8 cellular contexts compared by ENCODE assay signal in the genomic region with DNA sequence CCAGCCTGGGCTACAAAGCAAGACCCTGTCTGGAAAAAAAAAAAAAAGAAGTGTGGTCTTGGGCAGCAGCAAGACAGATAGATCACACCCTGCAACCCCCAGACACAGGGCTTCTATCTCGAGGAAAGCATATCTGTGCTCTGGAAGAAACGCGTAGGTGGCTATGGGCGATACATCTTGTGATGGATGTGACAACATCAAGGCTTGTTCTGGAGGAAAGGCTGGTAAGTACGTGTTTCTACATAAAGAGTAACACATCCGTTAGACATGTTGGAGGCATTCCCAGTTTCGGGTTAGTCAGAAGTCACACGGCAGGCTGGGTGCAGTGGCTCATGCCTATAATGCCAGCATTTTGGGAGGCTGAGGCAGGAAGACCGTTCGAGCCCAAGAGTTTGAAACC. TPM values are rescaled to one million over a fixed set of nuclear protein-coding genes. Genes with fewer than 3 reads are reported as not detected.
DNase-seq lines count a peak whose midpoint lies in the region; ATAC-seq, FAIRE-seq and TF ChIP-seq lines count a peak whose summit lies in the region.

No MANE protein-coding gene starts in this region.

- dilution Hi-C loops in keratinocyte (cut with MboI; ENCODE audit: extremely low pct_ligation_motif_present, low sequenced_read_pairs) = no loop called here

- H3K9me1 ChIP-seq in keratinocyte (ENCODE audit: control insufficient read depth, extremely low read depth, insufficient read depth, low read length) = no peaks in the 10 kb centered on the region

- H3K4me3 Mint-ChIP-seq in glutamatergic neuron (ENCODE audit: unreplicated experiment) = no peak overlapping the region

- H3K4me3 ChIP-seq in keratinocyte (ENCODE audit: control insufficient read depth in 2 of 3, extremely low read depth in 1 of 3, insufficient read depth in 2 of 3, low read depth in 1 of 3, low read length in 3 of 3) = no peak overlapping the region
- no peak overlapping the region for H3K4me3 ChIP-seq in upper lobe of left lung

- peak; percentile 96 for FAIRE-seq in keratinocyte (lab: Jason Lieb, UNC)

- TF ChIP-seq POLR2A in upper lobe of left lung (IDR thresholded peaks at IDR 0.05) = peak in 1 of 4 donors; percentile 69

- H4K20me1 ChIP-seq in keratinocyte (ENCODE audit: control insufficient read depth, extremely low read depth, insufficient read depth, low read length) = no peaks in the 10 kb centered on the region

- H3K4me1 ChIP-seq in keratinocyte (ENCODE audit: control insufficient read depth, extremely low read depth, insufficient read depth, low read length) (peaks cover 15% of the 10 kb centered on the region), upper lobe of left lung (peaks cover 0 to 14% (median 11%) of the 10 kb centered on the region in 4 donors)

- H3K9ac ChIP-seq in keratinocyte (ENCODE audit: control insufficient read depth, extremely low read depth, insufficient read depth, low read length) = peak overlapping the region; percentile 70

- peaks cover 2% of the 10 kb centered on the region for H3K9me3 Mint-ChIP-seq in glutamatergic neuron (ENCODE audit: unreplicated experiment)

- H3K9me3 ChIP-seq in keratinocyte (ENCODE audit: control insufficient read depth, low read depth, low read length) (no peaks in the 10 kb centered on the region), upper lobe of left lung (no peaks in the 10 kb centered on the region)

- no peak overlapping the region for H2AFZ ChIP-seq in keratinocyte (ENCODE audit: control insufficient read depth, low read length)

- H3K4me1 Mint-ChIP-seq in glutamatergic neuron (ENCODE audit: low read depth, unreplicated experiment) = no peaks in the 10 kb centered on the region

- no peaks in the 10 kb centered on the region for H3K36me3 Mint-ChIP-seq in glutamatergic neuron (ENCODE audit: unreplicated experiment)

- peaks cover 2 to 6% of the 10 kb centered on the region in 2 experiments for H3K36me3 ChIP-seq in keratinocyte (ENCODE audit: control insufficient read depth in 2 of 2, extremely low read depth in 1 of 2, insufficient read depth in 2 of 2, low read length in 2 of 2)
- peaks cover 0 to 17% (median 13%) of the 10 kb centered on the region in 4 donors for H3K36me3 ChIP-seq in upper lobe of left lung

- H3K4me2 ChIP-seq in keratinocyte (ENCODE audit: control insufficient read depth, extremely low read depth, insufficient read depth, low read depth, low read length) = no peak overlapping the region

- H3K79me2 ChIP-seq in keratinocyte (ENCODE audit: control insufficient read depth, insufficient read depth, low read length) = no peaks in the 10 kb centered on the region

- ATAC-seq in upper lobe of left lung (ENCODE audit: low FRiP score in 2 of 2) (peak; percentile 78 to 84), HG03460 (IDR thresholded peaks at IDR 0.05; ENCODE audit: unreplicated experiment) (no peak), HG02973 (IDR thresholded peaks at IDR 0.05; ENCODE audit: unreplicated experiment) (no peak)

- H3K27ac ChIP-seq in keratinocyte (ENCODE audit: control insufficient read depth, insufficient read depth, low read length) (peak overlapping the region; percentile 90), upper lobe of left lung (peak overlapping the region in 3 of 4 donors; percentile 66 to 73 (median 68))

- TF ChIP-seq EP300 in Ishikawa (IDR thresholded peaks at IDR 0.05; ENCODE audit: borderline replicate concordance) (no peak), upper lobe of left lung (IDR thresholded peaks at IDR 0.05) (peak in 1 of 4 donors; percentile 98)

- DNase-seq in AG20443 (ENCODE audit: low spot score) (peak; percentile 84), amniotic epithelial cell (ENCODE audit: low read depth) (peak; percentile 99), keratinocyte (ENCODE audit: low read depth, low spot score) (peak; percentile 85), upper lobe of left lung (peak in 1 of 2 donors; percentile 90), glutamatergic neuron (no peak)

- no peak overlapping the region for H3K27ac Mint-ChIP-seq in glutamatergic neuron (ENCODE audit: unreplicated experiment)

- TF ChIP-seq RAD21 in Ishikawa (IDR thresholded peaks at IDR 0.05; ENCODE audit: low read depth) = no peak

- no peak for TF ChIP-seq CTCF in keratinocyte (optimal IDR thresholded peaks at IDR 0.05 in 1 of 3, IDR thresholded peaks at IDR 0.05 in 1 of 3, conservative IDR thresholded peaks at IDR 0.05 in 1 of 3; ENCODE audit: extremely low read depth in 1 of 3, insufficient read depth in 2 of 3, low read length in 3 of 3)
- no peak for TF ChIP-seq CTCF in upper lobe of left lung (IDR thresholded peaks at IDR 0.05)
- no peak for TF ChIP-seq CTCF in glutamatergic neuron (IDR thresholded peaks at IDR 0.05; ENCODE audit: partially characterized antibody, unreplicated experiment)

- 6 to 23% methylated on average over 9 to 10 of the region's 10 CpGs for WGBS in upper lobe of left lung, 2 donors

- H3K27me3 ChIP-seq in keratinocyte (ENCODE audit: control insufficient read depth, extremely low read depth, insufficient read depth, low read length) = no peaks in the 10 kb centered on the region
- no peaks in the 10 kb centered on the region for H3K27me3 ChIP-seq in upper lobe of left lung

- H3K27me3 Mint-ChIP-seq in glutamatergic neuron (ENCODE audit: unreplicated experiment) = peaks cover 6% of the 10 kb centered on the region

TF ChIP-seq in Ishikawa, 13 proteins besides CTCF, POLR2A, EP300 and RAD21:
- TF ChIP-seq, protein P1, sequence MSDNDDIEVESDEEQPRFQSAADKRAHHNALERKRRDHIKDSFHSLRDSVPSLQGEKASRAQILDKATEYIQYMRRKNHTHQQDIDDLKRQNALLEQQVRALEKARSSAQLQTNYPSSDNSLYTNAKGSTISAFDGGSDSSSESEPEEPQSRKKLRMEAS (IDR thresholded peaks at IDR 0.05) = no peak
- 0 out of 2 replicates have a peak, but pooled peaks have one; percentile 31 for TF ChIP-seq EGR1 (IDR thresholded peaks at IDR 0.05)

RNA-seq across cellular contexts. Expression of a gene that starts 6.6 kb away (rescaled TPM):
- 0.45 to 1.8 TPM (median 0.52 TPM) in 3 replicates for polyA plus RNA-seq in keratinocyte
- 4.7 TPM for polyA plus RNA-seq in keratinocyte (2011; ENCODE audit: low read depth)
- polyA plus RNA-seq in keratinocyte (2011; cell fraction: cytosol; rRNA removed) = 0.24 and 1.4 TPM in 2 replicates
- 0.56 and 1.6 TPM in 2 replicates for polyA plus RNA-seq in keratinocyte (2011; cell fraction: nucleus; rRNA removed)
- 0.80 and 7.1 TPM in 2 replicates for polyA plus RNA-seq in keratinocyte (2012; ENCODE audit: low replicate concordance)
- polyA minus RNA-seq in keratinocyte = 1.6 TPM in 1 of 3 replicates, not detected in the others
- polyA minus RNA-seq in keratinocyte (2011; cell fraction: cytosol; rRNA and poly(A)+ RNA removed) = not detected
- not detected in 2 replicates for polyA minus RNA-seq in keratinocyte (2011; cell fraction: nucleus; rRNA and poly(A)+ RNA removed)
- total RNA-seq in upper lobe of left lung (1 to 10 TPM; 1.9 to 6.3 (median 2.8) TPM), glutamatergic neuron (ENCODE audit: unreplicated experiment) (not detected)

RNA-seq across cellular contexts. Expression of a gene that starts 26.8 kb away (rescaled TPM):
- 44.3 to 65.1 TPM (median 59.2 TPM) in 3 replicates for polyA plus RNA-seq in keratinocyte
- polyA plus RNA-seq in keratinocyte (2011; ENCODE audit: low read depth) = 89.2 TPM
- polyA plus RNA-seq in keratinocyte (2011; cell fraction: cytosol; rRNA removed) = 27.4 and 73.6 TPM in 2 replicates
- 95.6 and 109 TPM in 2 replicates for polyA plus RNA-seq in keratinocyte (2011; cell fraction: nucleus; rRNA removed)
- 69.6 and 106 TPM in 2 replicates for polyA plus RNA-seq in keratinocyte (2012; ENCODE audit: low replicate concordance)
- polyA minus RNA-seq in keratinocyte = 32.7 to 131 TPM (median 41.5 TPM) in 3 replicates
- 44.1 TPM for polyA minus RNA-seq in keratinocyte (2011; cell fraction: cytosol; rRNA and poly(A)+ RNA removed)
- polyA minus RNA-seq in keratinocyte (2011; cell fraction: nucleus; rRNA and poly(A)+ RNA removed) = 54.3 and 57.7 TPM in 2 replicates
- total RNA-seq in upper lobe of left lung (100 to 1,000 TPM; 278 to 463 (median 341) TPM), glutamatergic neuron (ENCODE audit: unreplicated experiment) (115 TPM)

RNA-seq across cellular contexts. Expression of a gene that starts 27.8 kb away (rescaled TPM):
- polyA plus RNA-seq in keratinocyte = 75.3 to 139 TPM (median 113 TPM) in 3 replicates
- polyA plus RNA-seq in keratinocyte (2011; ENCODE audit: low read depth) = 115 TPM
- 59.1 and 94.4 TPM in 2 replicates for polyA plus RNA-seq in keratinocyte (2011; cell fraction: cytosol; rRNA removed)
- polyA plus RNA-seq in keratinocyte (2011; cell fraction: nucleus; rRNA removed) = 132 and 135 TPM in 2 replicates
- polyA plus RNA-seq in keratinocyte (2012; ENCODE audit: low replicate concordance) = 140 and 147 TPM in 2 replicates
- polyA minus RNA-seq in keratinocyte = 46.4 to 110 TPM (median 58.4 TPM) in 3 replicates
- 81.3 TPM for polyA minus RNA-seq in keratinocyte (2011; cell fraction: cytosol; rRNA and poly(A)+ RNA removed)
- 27.2 and 28.4 TPM in 2 replicates for polyA minus RNA-seq in keratinocyte (2011; cell fraction: nucleus; rRNA and poly(A)+ RNA removed)
- total RNA-seq in upper lobe of left lung = 100 to 1,000 TPM in 4 of 6 donors, 10 to 100 TPM in 2; 68.1 to 143 (median 112) TPM
- total RNA-seq in glutamatergic neuron (ENCODE audit: unreplicated experiment) = 87.7 TPM

RNA-seq across cellular contexts. Expression of a gene that starts 28.4 kb away (rescaled TPM):
- not detected in 3 replicates for polyA plus RNA-seq in keratinocyte
- not detected for polyA plus RNA-seq in keratinocyte (2011; ENCODE audit: low read depth)
- polyA plus RNA-seq in keratinocyte (2011; cell fraction: cytosol; rRNA removed) = not detected in 2 replicates
- not detected in 2 replicates for polyA plus RNA-seq in keratinocyte (2011; cell fraction: nucleus; rRNA removed)
- polyA plus RNA-seq in keratinocyte (2012; ENCODE audit: low replicate concordance) = not detected in 2 replicates
- polyA minus RNA-seq in keratinocyte = not detected in 3 replicates
- not detected for polyA minus RNA-seq in keratinocyte (2011; cell fraction: cytosol; rRNA and poly(A)+ RNA removed)
- not detected in 2 replicates for polyA minus RNA-seq in keratinocyte (2011; cell fraction: nucleus; rRNA and poly(A)+ RNA removed)
- total RNA-seq in upper lobe of left lung (1 to 10 TPM in 1 of 6 donors, under 1 TPM in 2, not detected in 3; 0.30 to 4.9 (median 0.86) TPM), glutamatergic neuron (ENCODE audit: unreplicated experiment) (not detected)

RNA-seq across cellular contexts. Expression of a gene that starts 38.2 kb away (rescaled TPM):
- 805 to 2,115 TPM (median 838 TPM) in 3 replicates for polyA plus RNA-seq in keratinocyte
- 955 TPM for polyA plus RNA-seq in keratinocyte (2011; ENCODE audit: low read depth)
- polyA plus RNA-seq in keratinocyte (2011; cell fraction: cytosol; rRNA removed) = 1,945 and 3,116 TPM in 2 replicates
- 414 and 529 TPM in 2 replicates for polyA plus RNA-seq in keratinocyte (2011; cell fraction: nucleus; rRNA removed)
- 1,829 and 5,588 TPM in 2 replicates for polyA plus RNA-seq in keratinocyte (2012; ENCODE audit: low replicate concordance)
- polyA minus RNA-seq in keratinocyte = 671 to 2,015 TPM (median 1,268 TPM) in 3 replicates
- 940 TPM for polyA minus RNA-seq in keratinocyte (2011; cell fraction: cytosol; rRNA and poly(A)+ RNA removed)
- polyA minus RNA-seq in keratinocyte (2011; cell fraction: nucleus; rRNA and poly(A)+ RNA removed) = 167 and 210 TPM in 2 replicates
- over 10,000 TPM in 3 of 6 donors, 1,000 to 10,000 TPM in 3; 5,928 to 23,282 (median 11,982) TPM for total RNA-seq in upper lobe of left lung
- total RNA-seq in glutamatergic neuron (ENCODE audit: unreplicated experiment) = 875 TPM

Comparison
In these comparisons a context has a peak if more than half of its experiments do, and no peak if none do; other contexts are left out.
1. ATAC-seq: peak in upper lobe of left lung (2 of 2); none in HG03460 (single experiment) and HG02973 (single experiment).